1 cellular context compared by ENCODE assay signal in the genomic region with DNA sequence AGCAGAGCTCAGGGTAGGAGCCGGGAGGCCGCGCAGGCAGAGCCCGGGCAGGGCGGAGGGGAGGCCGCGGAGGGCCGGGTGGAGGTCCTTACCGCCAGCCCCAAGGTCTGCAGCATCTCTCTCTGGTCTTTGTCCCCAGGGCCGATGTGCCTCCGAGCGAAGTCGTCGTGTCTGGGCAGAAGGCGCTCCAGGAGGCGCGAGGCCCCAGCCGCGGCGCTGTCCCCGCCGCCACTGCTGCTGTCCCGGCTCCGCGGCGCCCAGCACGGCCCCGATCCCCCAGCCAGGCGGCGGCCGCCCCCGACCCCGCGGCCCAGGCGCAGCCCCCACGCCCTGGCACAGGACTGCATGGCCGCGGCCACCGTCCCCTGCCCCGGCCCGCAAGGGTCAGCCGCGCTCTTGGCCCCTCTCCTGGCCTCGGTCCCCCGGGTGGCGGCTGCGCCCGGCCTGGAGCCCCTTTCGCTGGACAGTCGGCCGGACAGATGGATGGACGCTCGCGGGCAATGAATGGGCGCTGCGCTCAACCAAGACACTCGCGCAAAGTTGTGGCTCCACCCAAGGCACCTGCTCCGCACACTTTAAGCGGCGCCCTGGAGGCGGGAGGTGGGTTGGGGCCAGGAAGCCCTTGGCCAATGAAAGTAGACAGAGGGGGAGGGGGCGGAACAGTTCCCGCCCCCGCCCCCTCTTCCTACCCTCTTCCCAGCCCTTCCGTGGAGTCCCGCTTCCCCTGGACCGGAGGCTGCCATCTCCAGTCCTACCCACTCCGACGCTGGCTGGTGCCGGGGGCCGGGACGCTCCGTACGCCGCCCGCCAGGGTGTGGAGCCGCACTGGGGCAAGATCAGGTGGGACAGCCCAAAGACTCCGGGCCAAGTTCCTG.
TF ChIP-seq lines count a peak whose summit lies in the region.

A gene (minus strand): TSS at position 577 of the 875 bp plus-strand sequence. CDS start 230 bp downstream, at position 347.

TF ChIP-seq in HepG2, 621 proteins besides CTCF, POLR2A, EP300 and RAD21 (continued from another document and continues in another):
- TF ChIP-seq, protein P1, sequence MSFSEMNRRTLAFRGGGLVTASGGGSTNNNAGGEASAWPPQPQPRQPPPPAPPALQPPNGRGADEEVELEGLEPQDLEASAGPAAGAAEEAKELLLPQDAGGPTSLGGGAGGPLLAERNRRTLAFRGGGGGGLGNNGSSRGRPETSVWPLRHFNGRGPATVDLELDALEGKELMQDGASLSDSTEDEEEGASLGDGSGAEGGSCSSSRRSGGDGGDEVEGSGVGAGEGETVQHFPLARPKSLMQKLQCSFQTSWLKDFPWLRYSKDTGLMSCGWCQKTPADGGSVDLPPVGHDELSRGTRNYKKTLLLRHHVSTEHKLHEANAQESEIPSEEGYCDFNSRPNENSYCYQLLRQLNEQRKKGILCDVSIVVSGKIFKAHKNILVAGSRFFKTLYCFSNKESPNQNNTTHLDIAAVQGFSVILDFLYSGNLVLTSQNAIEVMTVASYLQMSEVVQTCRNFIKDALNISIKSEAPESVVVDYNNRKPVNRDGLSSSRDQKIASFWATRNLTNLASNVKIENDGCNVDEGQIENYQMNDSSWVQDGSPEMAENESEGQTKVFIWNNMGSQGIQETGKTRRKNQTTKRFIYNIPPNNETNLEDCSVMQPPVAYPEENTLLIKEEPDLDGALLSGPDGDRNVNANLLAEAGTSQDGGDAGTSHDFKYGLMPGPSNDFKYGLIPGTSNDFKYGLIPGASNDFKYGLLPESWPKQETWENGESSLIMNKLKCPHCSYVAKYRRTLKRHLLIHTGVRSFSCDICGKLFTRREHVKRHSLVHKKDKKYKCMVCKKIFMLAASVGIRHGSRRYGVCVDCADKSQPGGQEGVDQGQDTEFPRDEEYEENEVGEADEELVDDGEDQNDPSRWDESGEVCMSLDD (CRISPR knock-in tag; IDR thresholded peaks at IDR 0.05; ENCODE audit: borderline replicate concordance), result no peak
- TF ChIP-seq ZNF616 (CRISPR knock-in tag; IDR thresholded peaks at IDR 0.05; ENCODE audit: low read depth) (no peak; the same call in 1 of the 2 replicates), ZNF496 (CRISPR knock-in tag; IDR thresholded peaks at IDR 0.05; ENCODE audit: insufficient replicate concordance) (no peak), HOXA7 (CRISPR knock-in tag; IDR thresholded peaks at IDR 0.05) (no peak), FOXJ3 (CRISPR knock-in tag; IDR thresholded peaks at IDR 0.05; ENCODE audit: borderline replicate concordance) (no peak), XRCC5 (optimal IDR thresholded peaks at IDR 0.05; ENCODE audit: low read length) (peak; percentile 63), SSRP1 (CRISPR knock-in tag; IDR thresholded peaks at IDR 0.05) (no peak), TP53 (CRISPR knock-in tag; conservative IDR thresholded peaks at IDR 0.05) (no peak), ZNF234 (CRISPR knock-in tag; conservative IDR thresholded peaks at IDR 0.05) (no peak), ZNF383 (CRISPR knock-in tag; IDR thresholded peaks at IDR 0.05; ENCODE audit: borderline replicate concordance) (no peak), ZMAT3 (CRISPR knock-in tag; conservative IDR thresholded peaks at IDR 0.05) (peak; percentile 15), CENPT (CRISPR knock-in tag; IDR thresholded peaks at IDR 0.05; ENCODE audit: low read depth) (0 out of 2 replicates have a peak, but pooled peaks have one; percentile 23), SMAD9 (CRISPR knock-in tag; IDR thresholded peaks at IDR 0.05) (no peak), SKI (IDR thresholded peaks at IDR 0.05; ENCODE audit: partially characterized antibody) (no peak), HMG20A (CRISPR knock-in tag; IDR thresholded peaks at IDR 0.05; ENCODE audit: borderline replicate concordance) (no peak), ZNF143 (CRISPR knock-in tag; IDR thresholded peaks at IDR 0.05) (no peak), SNAPC2 (CRISPR knock-in tag; IDR thresholded peaks at IDR 0.05) (no peak), ZNF703 (CRISPR knock-in tag; IDR thresholded peaks at IDR 0.05; ENCODE audit: borderline replicate concordance) (no peak), ZNF33B (CRISPR knock-in tag; IDR thresholded peaks at IDR 0.05) (no peak), ZNF501 (CRISPR knock-in tag; IDR thresholded peaks at IDR 0.05) (peak; percentile 82), NBN (conservative IDR thresholded peaks at IDR 0.05) (no peak), EEA1 (CRISPR knock-in tag; IDR thresholded peaks at IDR 0.05; ENCODE audit: borderline replicate concordance) (no peak), ELF3 (CRISPR knock-in tag; IDR thresholded peaks at IDR 0.05) (peak; percentile 41), ATF7 (IDR thresholded peaks at IDR 0.05) (no peak), ATF7 (CRISPR knock-in tag; IDR thresholded peaks at IDR 0.05) (no peak)
- TF ChIP-seq, protein P2, sequence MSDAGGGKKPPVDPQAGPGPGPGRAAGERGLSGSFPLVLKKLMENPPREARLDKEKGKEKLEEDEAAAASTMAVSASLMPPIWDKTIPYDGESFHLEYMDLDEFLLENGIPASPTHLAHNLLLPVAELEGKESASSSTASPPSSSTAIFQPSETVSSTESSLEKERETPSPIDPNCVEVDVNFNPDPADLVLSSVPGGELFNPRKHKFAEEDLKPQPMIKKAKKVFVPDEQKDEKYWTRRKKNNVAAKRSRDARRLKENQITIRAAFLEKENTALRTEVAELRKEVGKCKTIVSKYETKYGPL (CRISPR knock-in tag; IDR thresholded peaks at IDR 0.05), result 0 out of 2 replicates have a peak, but pooled peaks have one; percentile 23
- TF ChIP-seq, protein P3, sequence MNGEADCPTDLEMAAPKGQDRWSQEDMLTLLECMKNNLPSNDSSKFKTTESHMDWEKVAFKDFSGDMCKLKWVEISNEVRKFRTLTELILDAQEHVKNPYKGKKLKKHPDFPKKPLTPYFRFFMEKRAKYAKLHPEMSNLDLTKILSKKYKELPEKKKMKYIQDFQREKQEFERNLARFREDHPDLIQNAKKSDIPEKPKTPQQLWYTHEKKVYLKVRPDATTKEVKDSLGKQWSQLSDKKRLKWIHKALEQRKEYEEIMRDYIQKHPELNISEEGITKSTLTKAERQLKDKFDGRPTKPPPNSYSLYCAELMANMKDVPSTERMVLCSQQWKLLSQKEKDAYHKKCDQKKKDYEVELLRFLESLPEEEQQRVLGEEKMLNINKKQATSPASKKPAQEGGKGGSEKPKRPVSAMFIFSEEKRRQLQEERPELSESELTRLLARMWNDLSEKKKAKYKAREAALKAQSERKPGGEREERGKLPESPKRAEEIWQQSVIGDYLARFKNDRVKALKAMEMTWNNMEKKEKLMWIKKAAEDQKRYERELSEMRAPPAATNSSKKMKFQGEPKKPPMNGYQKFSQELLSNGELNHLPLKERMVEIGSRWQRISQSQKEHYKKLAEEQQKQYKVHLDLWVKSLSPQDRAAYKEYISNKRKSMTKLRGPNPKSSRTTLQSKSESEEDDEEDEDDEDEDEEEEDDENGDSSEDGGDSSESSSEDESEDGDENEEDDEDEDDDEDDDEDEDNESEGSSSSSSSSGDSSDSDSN (CRISPR knock-in tag; IDR thresholded peaks at IDR 0.05), result peak; percentile 95
- TF ChIP-seq, protein P4, sequence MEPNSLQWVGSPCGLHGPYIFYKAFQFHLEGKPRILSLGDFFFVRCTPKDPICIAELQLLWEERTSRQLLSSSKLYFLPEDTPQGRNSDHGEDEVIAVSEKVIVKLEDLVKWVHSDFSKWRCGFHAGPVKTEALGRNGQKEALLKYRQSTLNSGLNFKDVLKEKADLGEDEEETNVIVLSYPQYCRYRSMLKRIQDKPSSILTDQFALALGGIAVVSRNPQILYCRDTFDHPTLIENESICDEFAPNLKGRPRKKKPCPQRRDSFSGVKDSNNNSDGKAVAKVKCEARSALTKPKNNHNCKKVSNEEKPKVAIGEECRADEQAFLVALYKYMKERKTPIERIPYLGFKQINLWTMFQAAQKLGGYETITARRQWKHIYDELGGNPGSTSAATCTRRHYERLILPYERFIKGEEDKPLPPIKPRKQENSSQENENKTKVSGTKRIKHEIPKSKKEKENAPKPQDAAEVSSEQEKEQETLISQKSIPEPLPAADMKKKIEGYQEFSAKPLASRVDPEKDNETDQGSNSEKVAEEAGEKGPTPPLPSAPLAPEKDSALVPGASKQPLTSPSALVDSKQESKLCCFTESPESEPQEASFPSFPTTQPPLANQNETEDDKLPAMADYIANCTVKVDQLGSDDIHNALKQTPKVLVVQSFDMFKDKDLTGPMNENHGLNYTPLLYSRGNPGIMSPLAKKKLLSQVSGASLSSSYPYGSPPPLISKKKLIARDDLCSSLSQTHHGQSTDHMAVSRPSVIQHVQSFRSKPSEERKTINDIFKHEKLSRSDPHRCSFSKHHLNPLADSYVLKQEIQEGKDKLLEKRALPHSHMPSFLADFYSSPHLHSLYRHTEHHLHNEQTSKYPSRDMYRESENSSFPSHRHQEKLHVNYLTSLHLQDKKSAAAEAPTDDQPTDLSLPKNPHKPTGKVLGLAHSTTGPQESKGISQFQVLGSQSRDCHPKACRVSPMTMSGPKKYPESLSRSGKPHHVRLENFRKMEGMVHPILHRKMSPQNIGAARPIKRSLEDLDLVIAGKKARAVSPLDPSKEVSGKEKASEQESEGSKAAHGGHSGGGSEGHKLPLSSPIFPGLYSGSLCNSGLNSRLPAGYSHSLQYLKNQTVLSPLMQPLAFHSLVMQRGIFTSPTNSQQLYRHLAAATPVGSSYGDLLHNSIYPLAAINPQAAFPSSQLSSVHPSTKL (CRISPR knock-in tag; IDR thresholded peaks at IDR 0.05), result peak; percentile 59
- TF ChIP-seq, protein P5, sequence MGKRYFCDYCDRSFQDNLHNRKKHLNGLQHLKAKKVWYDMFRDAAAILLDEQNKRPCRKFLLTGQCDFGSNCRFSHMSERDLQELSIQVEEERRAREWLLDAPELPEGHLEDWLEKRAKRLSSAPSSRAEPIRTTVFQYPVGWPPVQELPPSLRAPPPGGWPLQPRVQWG (CRISPR knock-in tag; IDR thresholded peaks at IDR 0.05; ENCODE audit: borderline replicate concordance, low read depth), result no peak
- TF ChIP-seq, protein P6, sequence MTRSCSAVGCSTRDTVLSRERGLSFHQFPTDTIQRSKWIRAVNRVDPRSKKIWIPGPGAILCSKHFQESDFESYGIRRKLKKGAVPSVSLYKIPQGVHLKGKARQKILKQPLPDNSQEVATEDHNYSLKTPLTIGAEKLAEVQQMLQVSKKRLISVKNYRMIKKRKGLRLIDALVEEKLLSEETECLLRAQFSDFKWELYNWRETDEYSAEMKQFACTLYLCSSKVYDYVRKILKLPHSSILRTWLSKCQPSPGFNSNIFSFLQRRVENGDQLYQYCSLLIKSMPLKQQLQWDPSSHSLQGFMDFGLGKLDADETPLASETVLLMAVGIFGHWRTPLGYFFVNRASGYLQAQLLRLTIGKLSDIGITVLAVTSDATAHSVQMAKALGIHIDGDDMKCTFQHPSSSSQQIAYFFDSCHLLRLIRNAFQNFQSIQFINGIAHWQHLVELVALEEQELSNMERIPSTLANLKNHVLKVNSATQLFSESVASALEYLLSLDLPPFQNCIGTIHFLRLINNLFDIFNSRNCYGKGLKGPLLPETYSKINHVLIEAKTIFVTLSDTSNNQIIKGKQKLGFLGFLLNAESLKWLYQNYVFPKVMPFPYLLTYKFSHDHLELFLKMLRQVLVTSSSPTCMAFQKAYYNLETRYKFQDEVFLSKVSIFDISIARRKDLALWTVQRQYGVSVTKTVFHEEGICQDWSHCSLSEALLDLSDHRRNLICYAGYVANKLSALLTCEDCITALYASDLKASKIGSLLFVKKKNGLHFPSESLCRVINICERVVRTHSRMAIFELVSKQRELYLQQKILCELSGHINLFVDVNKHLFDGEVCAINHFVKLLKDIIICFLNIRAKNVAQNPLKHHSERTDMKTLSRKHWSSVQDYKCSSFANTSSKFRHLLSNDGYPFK (CRISPR knock-in tag; IDR thresholded peaks at IDR 0.05; ENCODE audit: borderline replicate concordance), result no peak
- TF ChIP-seq, protein P7, sequence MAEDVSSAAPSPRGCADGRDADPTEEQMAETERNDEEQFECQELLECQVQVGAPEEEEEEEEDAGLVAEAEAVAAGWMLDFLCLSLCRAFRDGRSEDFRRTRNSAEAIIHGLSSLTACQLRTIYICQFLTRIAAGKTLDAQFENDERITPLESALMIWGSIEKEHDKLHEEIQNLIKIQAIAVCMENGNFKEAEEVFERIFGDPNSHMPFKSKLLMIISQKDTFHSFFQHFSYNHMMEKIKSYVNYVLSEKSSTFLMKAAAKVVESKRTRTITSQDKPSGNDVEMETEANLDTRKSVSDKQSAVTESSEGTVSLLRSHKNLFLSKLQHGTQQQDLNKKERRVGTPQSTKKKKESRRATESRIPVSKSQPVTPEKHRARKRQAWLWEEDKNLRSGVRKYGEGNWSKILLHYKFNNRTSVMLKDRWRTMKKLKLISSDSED (CRISPR knock-in tag; IDR thresholded peaks at IDR 0.05), result no peak; the same call in 1 of the 2 replicates
- TF ChIP-seq, protein P8, sequence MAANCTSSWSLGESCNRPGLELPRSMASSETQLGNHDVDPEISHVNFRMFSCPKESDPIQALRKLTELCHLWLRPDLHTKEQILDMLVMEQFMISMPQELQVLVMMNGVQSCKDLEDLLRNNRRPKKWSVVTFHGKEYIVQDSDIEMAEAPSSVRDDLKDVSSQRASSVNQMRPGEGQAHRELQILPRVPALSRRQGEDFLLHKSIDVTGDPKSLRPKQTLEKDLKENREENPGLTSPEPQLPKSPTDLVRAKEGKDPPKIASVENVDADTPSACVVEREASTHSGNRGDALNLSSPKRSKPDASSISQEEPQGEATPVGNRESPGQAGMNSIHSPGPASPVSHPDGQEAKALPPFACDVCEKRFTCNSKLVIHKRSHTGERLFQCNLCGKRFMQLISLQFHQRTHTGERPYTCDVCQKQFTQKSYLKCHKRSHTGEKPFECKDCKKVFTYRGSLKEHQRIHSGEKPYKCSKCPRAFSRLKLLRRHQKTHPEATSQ (CRISPR knock-in tag; IDR thresholded peaks at IDR 0.05; ENCODE audit: borderline replicate concordance), result no peak
- TF ChIP-seq, protein P9, sequence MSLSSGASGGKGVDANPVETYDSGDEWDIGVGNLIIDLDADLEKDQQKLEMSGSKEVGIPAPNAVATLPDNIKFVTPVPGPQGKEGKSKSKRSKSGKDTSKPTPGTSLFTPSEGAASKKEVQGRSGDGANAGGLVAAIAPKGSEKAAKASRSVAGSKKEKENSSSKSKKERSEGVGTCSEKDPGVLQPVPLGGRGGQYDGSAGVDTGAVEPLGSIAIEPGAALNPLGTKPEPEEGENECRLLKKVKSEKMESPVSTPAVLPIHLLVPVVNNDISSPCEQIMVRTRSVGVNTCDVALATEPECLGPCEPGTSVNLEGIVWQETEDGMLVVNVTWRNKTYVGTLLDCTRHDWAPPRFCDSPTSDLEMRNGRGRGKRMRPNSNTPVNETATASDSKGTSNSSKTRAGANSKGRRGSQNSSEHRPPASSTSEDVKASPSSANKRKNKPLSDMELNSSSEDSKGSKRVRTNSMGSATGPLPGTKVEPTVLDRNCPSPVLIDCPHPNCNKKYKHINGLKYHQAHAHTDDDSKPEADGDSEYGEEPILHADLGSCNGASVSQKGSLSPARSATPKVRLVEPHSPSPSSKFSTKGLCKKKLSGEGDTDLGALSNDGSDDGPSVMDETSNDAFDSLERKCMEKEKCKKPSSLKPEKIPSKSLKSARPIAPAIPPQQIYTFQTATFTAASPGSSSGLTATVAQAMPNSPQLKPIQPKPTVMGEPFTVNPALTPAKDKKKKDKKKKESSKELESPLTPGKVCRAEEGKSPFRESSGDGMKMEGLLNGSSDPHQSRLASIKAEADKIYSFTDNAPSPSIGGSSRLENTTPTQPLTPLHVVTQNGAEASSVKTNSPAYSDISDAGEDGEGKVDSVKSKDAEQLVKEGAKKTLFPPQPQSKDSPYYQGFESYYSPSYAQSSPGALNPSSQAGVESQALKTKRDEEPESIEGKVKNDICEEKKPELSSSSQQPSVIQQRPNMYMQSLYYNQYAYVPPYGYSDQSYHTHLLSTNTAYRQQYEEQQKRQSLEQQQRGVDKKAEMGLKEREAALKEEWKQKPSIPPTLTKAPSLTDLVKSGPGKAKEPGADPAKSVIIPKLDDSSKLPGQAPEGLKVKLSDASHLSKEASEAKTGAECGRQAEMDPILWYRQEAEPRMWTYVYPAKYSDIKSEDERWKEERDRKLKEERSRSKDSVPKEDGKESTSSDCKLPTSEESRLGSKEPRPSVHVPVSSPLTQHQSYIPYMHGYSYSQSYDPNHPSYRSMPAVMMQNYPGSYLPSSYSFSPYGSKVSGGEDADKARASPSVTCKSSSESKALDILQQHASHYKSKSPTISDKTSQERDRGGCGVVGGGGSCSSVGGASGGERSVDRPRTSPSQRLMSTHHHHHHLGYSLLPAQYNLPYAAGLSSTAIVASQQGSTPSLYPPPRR (CRISPR knock-in tag; IDR thresholded peaks at IDR 0.05; ENCODE audit: borderline replicate concordance), result no peak; the same call in 1 of the 2 replicates
